1 cellular context compared by ENCODE assay signal in genomic region chr22:19788661-19789225, GRCh38.
TF ChIP-seq lines count a peak whose summit lies in the region.

No MANE protein-coding gene starts in this region.

TF ChIP-seq in K562, 482 proteins besides CTCF, POLR2A, EP300 and RAD21:
- TF ChIP-seq THAP12 (CRISPR knock-in tag; IDR thresholded peaks at IDR 0.05) (peak; percentile 13; the same call in 1 of the 2 replicates), ZMIZ1 (IDR thresholded peaks at IDR 0.05; ENCODE audit: low read depth in 2 of 2, low read length in 2 of 2) (no peak), WHSC1 (IDR thresholded peaks at IDR 0.05; ENCODE audit: low read length) (peak; percentile 33), ZNF589 (CRISPR knock-in tag; IDR thresholded peaks at IDR 0.05; ENCODE audit: low read depth) (no peak), SETDB1 (IDR thresholded peaks at IDR 0.05; ENCODE audit: low read length) (peak; percentile 91), POLR2G (IDR thresholded peaks at IDR 0.05; ENCODE audit: low read depth, low read length) (peak; percentile 47), GABPB2 (CRISPR knock-in tag; conservative IDR thresholded peaks at IDR 0.05) (0 out of 2 replicates have a peak, but pooled peaks have one; percentile 10), CBX3 (IDR thresholded peaks at IDR 0.05; ENCODE audit: borderline replicate concordance in 1 of 2, low read length in 2 of 2) (peak in 1 of 2 experiments; percentile 18; a peak in 1 of 3 replicates), ATF1 (CRISPR knock-in tag; IDR thresholded peaks at IDR 0.05) (0 out of 2 replicates have a peak, but pooled peaks have one; percentile 30), ATF1 (tag; IDR thresholded peaks at IDR 0.05) (no peak), MLX (CRISPR knock-in tag; conservative IDR thresholded peaks at IDR 0.05) (0 out of 4 replicates have a peak, but pooled peaks of 1 of the 2 experiments have one; percentile 15), HDAC6 (IDR thresholded peaks at IDR 0.05; ENCODE audit: low read depth, low read length) (0 out of 2 replicates have a peak, but pooled peaks have one; percentile 29), ZNF395 (CRISPR knock-in tag; IDR thresholded peaks at IDR 0.05) (no peak)
